15 cellular contexts compared by ENCODE assay signal in the genomic region with DNA sequence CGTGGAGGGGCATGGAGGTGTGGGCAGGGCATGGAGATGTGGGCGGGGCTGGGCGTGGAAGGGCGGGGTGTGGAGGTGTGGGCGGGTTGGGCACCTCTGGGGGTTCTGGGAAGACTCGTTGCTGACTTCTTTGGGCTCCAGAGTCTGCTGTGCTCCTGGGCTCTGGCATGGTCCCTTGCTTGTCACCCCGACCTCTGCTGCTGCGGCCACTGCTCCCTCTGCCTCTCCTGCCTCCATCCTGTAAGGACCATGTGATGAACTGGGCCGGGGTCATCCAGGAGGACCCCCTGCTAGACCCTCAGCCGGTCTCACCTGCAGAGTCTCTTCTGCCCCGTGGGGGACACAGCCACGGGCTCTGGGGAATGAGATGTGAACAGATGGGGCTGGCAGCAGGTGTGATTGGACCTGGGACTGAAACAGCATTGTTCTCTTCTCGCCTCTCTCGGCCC. TPM values are rescaled to one million over a fixed set of nuclear protein-coding genes. Genes with fewer than 3 reads are reported as not detected.
DNase-seq lines count a peak whose midpoint lies in the region; ATAC-seq and TF ChIP-seq lines count a peak whose summit lies in the region.
"Had no signal": no experiment of that assay in that cellular context is flagged by ENCODE, and none has a peak within 500 bp of the region (broad histone marks: within the 10 kb centered on the region; RNA-seq: fewer than 3 reads in every experiment).

No MANE protein-coding gene starts in this region.

- no peak overlapping the region for H3K4me3 Mint-ChIP-seq in progenitor cell of endocrine pancreas (ENCODE audit: low read depth)

- ATAC-seq in heart right ventricle (no peak), RWPE2 (ENCODE audit: low read depth) (no peak)

- H3K36me3 ChIP-seq in left ventricle myocardium inferior: no peaks in the 10 kb centered on the region
- H3K36me3 ChIP-seq in heart right ventricle: peaks cover 0 to 3% (median 0%) of the 10 kb centered on the region in 9 donors
- H3K36me3 ChIP-seq in RWPE2 (ENCODE audit: low read depth): no peaks in the 10 kb centered on the region
- H3K36me3 ChIP-seq in GM23248 (ENCODE audit: low read depth): no peaks in the 10 kb centered on the region

- H3K9me3 ChIP-seq in left ventricle myocardium inferior (replicated peaks) (no peaks in the 10 kb centered on the region), heart right ventricle (no peaks in the 10 kb centered on the region), RWPE2 (ENCODE audit: severe bottlenecking) (no peaks in the 10 kb centered on the region), GM23248 (ENCODE audit: low read depth) (no peaks in the 10 kb centered on the region)

- no peaks in the 10 kb centered on the region for H3K79me2 ChIP-seq in GM23248 (ENCODE audit: insufficient read depth)

- H3F3A ChIP-seq in GM23248 (ENCODE audit: insufficient read depth): peaks cover 23% of the 10 kb centered on the region

- H3K4me2 ChIP-seq in GM23248 (ENCODE audit: unreplicated experiment): no peak overlapping the region
- H3K4me2 ChIP-seq: PC-9 had no signal

- in situ Hi-C loops in GM23248 (cut with MboI): loop anchor here (25.0 kb wide), 1 partner anchor 453 kb away; a partner anchor contains a TSS

- H3K27me3 ChIP-seq in left ventricle myocardium inferior (ENCODE audit: low read depth) (peaks cover 50% of the 10 kb centered on the region), heart right ventricle (peaks cover 0 to 32% (median 15%) of the 10 kb centered on the region in 7 donors), RWPE2 (ENCODE audit: insufficient read depth, poor library complexity, severe bottlenecking) (no peaks in the 10 kb centered on the region), GM23248 (replicated peaks; ENCODE audit: insufficient read depth) (no peaks in the 10 kb centered on the region)

- H3K27ac ChIP-seq in left ventricle myocardium inferior (replicated peaks) (no peak overlapping the region), heart right ventricle (no peak overlapping the region), RWPE2 (ENCODE audit: poor library complexity, severe bottlenecking) (no peak overlapping the region), GM23248 (no peak overlapping the region)
- H3K27ac ChIP-seq: PC-9 had no signal

- intact Hi-C loops in left ventricle myocardium inferior (cut with micrococcal nuclease): no loop called here
- intact Hi-C loops in heart right ventricle (cut with DNase I): loop anchor here in 9 of 10 donors (10.0 kb wide), 4 partner anchors 55 to 455 kb away; a partner anchor contains a TSS

- no peak overlapping the region for H2AFZ ChIP-seq in GM23248
- H2AFZ ChIP-seq: PC-9 had no signal

- H3K4me1 Mint-ChIP-seq in progenitor cell of endocrine pancreas (ENCODE audit: low read depth): no peaks in the 10 kb centered on the region

- no peaks in the 10 kb centered on the region for H4K20me1 ChIP-seq in GM23248 (ENCODE audit: insufficient read depth)

- WGBS in heart right ventricle, 2 donors: 79 to 83% methylated on average over 13 to 14 of the region's 14 CpGs
- 79% methylated on average over 9 to 14 of the region's 14 CpGs for WGBS in GM23248 (ENCODE audit: low coverage in 1 of 2, low lambda C conversion rate in 2 of 2, missing lambda C conversion rate in 2 of 2), 2 experiments

- H3K9ac ChIP-seq in GM23248: no peak overlapping the region

- H3K9me2 ChIP-seq in GM23248 (ENCODE audit: insufficient read depth): no peaks in the 10 kb centered on the region

- H3K4me3 ChIP-seq in left ventricle myocardium inferior (no peak overlapping the region), heart right ventricle (no peak overlapping the region), RWPE2 (ENCODE audit: severe bottlenecking) (no peak overlapping the region), GM23248 (no peak overlapping the region)
- H3K4me3 ChIP-seq: PC-9 had no signal

- no peaks in the 10 kb centered on the region for H3K36me3 Mint-ChIP-seq in progenitor cell of endocrine pancreas (ENCODE audit: insufficient read depth)

- peaks cover 4% of the 10 kb centered on the region for H3K4me1 ChIP-seq in left ventricle myocardium inferior
- peaks cover 0 to 15% (median 0%) of the 10 kb centered on the region in 9 donors for H3K4me1 ChIP-seq in heart right ventricle
- H3K4me1 ChIP-seq in RWPE2 (ENCODE audit: insufficient read depth, poor library complexity, severe bottlenecking): peaks cover 3% of the 10 kb centered on the region
- peaks cover 9% of the 10 kb centered on the region for H3K4me1 ChIP-seq in GM23248 (ENCODE audit: insufficient read depth)

- no peaks in the 10 kb centered on the region for H3K9me3 Mint-ChIP-seq in progenitor cell of endocrine pancreas (ENCODE audit: low read depth)

- DNase-seq in left ventricle myocardium inferior (peak; percentile 8), heart right ventricle (no peak), NCI-H2171 (lab: John Stamatoyannopoulos, UW) (peak; percentile 21), RWPE2 (ENCODE audit: low spot score) (peak; percentile 46), progenitor cell of endocrine pancreas (ENCODE audit: low spot score, unreplicated experiment) (no peak), GM23248 (no peak), NOMO-1 treated with dmso at 0.1 percent for 144 hours (lab: John Stamatoyannopoulos, UW; ENCODE audit: unreplicated experiment) (no peak), NCI-H510A treated with DMSO at 0.1 percent for 48 hours (lab: John Stamatoyannopoulos, UW) (no peak)
- DNase-seq: C1 segment of cervical spinal cord, EL, GOT3, NCI-H1417 treated with DMSO at 0.1 percent for 48 hours, NCI-H2029, NCI-H524 treated with DMSO at 0.1 percent for 48 hours, PC-9 had no signal

- peak overlapping the region; percentile 74 for H3K27ac Mint-ChIP-seq in progenitor cell of endocrine pancreas

- TF ChIP-seq CTCF in left ventricle myocardium inferior (IDR thresholded peaks at IDR 0.05; ENCODE audit: borderline replicate concordance) (no peak), heart right ventricle (IDR thresholded peaks at IDR 0.05) (no peak), RWPE2 (IDR thresholded peaks at IDR 0.05; ENCODE audit: poor library complexity, severe bottlenecking) (no peak), progenitor cell of endocrine pancreas (IDR thresholded peaks at IDR 0.05; ENCODE audit: unreplicated experiment) (no peak)

- peaks cover 25% of the 10 kb centered on the region for H3K27me3 Mint-ChIP-seq in progenitor cell of endocrine pancreas

RNA-seq across cellular contexts. Expression of a gene that starts 15.3 kb away (rescaled TPM):
- total RNA-seq in left ventricle myocardium inferior (10.3 TPM), heart right ventricle (10 to 100 TPM in 3 of 10 donors, 1 to 10 TPM in 7; 7.4 to 13.8 (median 9.0) TPM), progenitor cell of endocrine pancreas (27.0 and 27.3 TPM in 2 replicates)
- polyA plus RNA-seq in heart right ventricle (10 to 100 TPM; 20.8 to 22.2 TPM), GM23248 (2016; fragmentation: Nextera tagmentation; extraction: Ambion mirVana) (22.7 and 23.1 TPM in 2 replicates)
- total RNA-seq in GM23248 (2014; rRNA removed; shearing (Covaris generic)): 7.2 and 10.2 TPM in 2 replicates

RNA-seq across cellular contexts. Expression of a gene that starts 15.5 kb away (rescaled TPM):
- total RNA-seq in left ventricle myocardium inferior (9.0 TPM), heart right ventricle (10 to 100 TPM in 2 of 10 donors, 1 to 10 TPM in 8; 7.2 to 11.1 (median 8.6) TPM), progenitor cell of endocrine pancreas (28.1 and 29.4 TPM in 2 replicates)
- polyA plus RNA-seq in heart right ventricle (10 to 100 TPM; 12.4 to 19.9 TPM), GM23248 (2016; fragmentation: Nextera tagmentation; extraction: Ambion mirVana) (3.0 and 3.7 TPM in 2 replicates)
- total RNA-seq in GM23248 (2014; rRNA removed; shearing (Covaris generic)): 7.5 and 8.2 TPM in 2 replicates

Comparison
In these comparisons a context has a peak if more than half of its experiments do, and no peak if none do; other contexts are left out.
1. DNase-seq: peak in left ventricle myocardium inferior (single experiment), NCI-H2171 (single experiment) and RWPE2 (single experiment); none in heart right ventricle (0 of 2), progenitor cell of endocrine pancreas (single experiment), GM23248 (single experiment), NOMO-1 treated with dmso at 0.1 percent for 144 hours (single experiment) and NCI-H510A treated with DMSO at 0.1 percent for 48 hours (single experiment).